1 cellular context compared by ENCODE assay signal in genomic region chr2:61288070-61288841, GRCh38.
TF ChIP-seq lines count a peak whose summit lies in the region.

No MANE protein-coding gene starts in this region.

TF ChIP-seq in K562, 482 proteins besides CTCF, POLR2A, EP300 and RAD21 (continued from another document):
- TF ChIP-seq MGA (IDR thresholded peaks at IDR 0.05): no peak; the same call in 1 of the 2 replicates
- TF ChIP-seq RBFOX2 (IDR thresholded peaks at IDR 0.05; ENCODE audit: low read depth, low read length): peak; percentile 26; the same call in 1 of the 2 replicates
- TF ChIP-seq MTA1 (IDR thresholded peaks at IDR 0.05; ENCODE audit: borderline replicate concordance): peak; percentile 94
- TF ChIP-seq KLF16 (IDR thresholded peaks at IDR 0.05): peak; percentile 90
- TF ChIP-seq HDAC2 (IDR thresholded peaks at IDR 0.05): peak; percentile 98
- peak; percentile 87 for TF ChIP-seq TCF3 (CRISPR knock-in tag; IDR thresholded peaks at IDR 0.05)
- TF ChIP-seq TBP (optimal IDR thresholded peaks at IDR 0.05; ENCODE audit: low read depth, low read length): no peak
- no peak for TF ChIP-seq NELFE (IDR thresholded peaks at IDR 0.05; ENCODE audit: insufficient read depth, insufficient read length)
- no peak for TF ChIP-seq PURB (CRISPR knock-in tag; IDR thresholded peaks at IDR 0.05; ENCODE audit: low read depth)
- TF ChIP-seq CREM (IDR thresholded peaks at IDR 0.05; ENCODE audit: low read depth): peak; percentile 34
- peak; percentile 94 for TF ChIP-seq BRD9 (IDR thresholded peaks at IDR 0.05; ENCODE audit: low read depth, partially characterized antibody)
- TF ChIP-seq NCOA6 (IDR thresholded peaks at IDR 0.05): no peak
- peak; percentile 76; the same call in 1 of the 2 replicates for TF ChIP-seq CC2D1A (IDR thresholded peaks at IDR 0.05)
- 0 out of 2 replicates have a peak, but pooled peaks have one; percentile 38 for TF ChIP-seq MBD2 (IDR thresholded peaks at IDR 0.05; ENCODE audit: borderline replicate concordance, low read depth)
- peak; percentile 84 for TF ChIP-seq MTA2 (IDR thresholded peaks at IDR 0.05; ENCODE audit: low read depth)
